ENCODE assay signal across 8 cellular contexts in genomic region chr1:55378582-55378981, GRCh38.
DNase-seq lines count a peak whose midpoint lies in the region; ATAC-seq and TF ChIP-seq lines count a peak whose summit lies in the region.

No MANE protein-coding gene starts in this region.

- ATAC-seq in GM21717 (IDR thresholded peaks at IDR 0.05; ENCODE audit: unreplicated experiment) (no peak), GM19328 (IDR thresholded peaks at IDR 0.05; ENCODE audit: unreplicated experiment) (no peak)

- peak; percentile 71 for TF ChIP-seq CTCF in fibroblast of villous mesenchyme (IDR thresholded peaks at IDR 0.05; ENCODE audit: insufficient read depth, low read depth, low read length)

- DNase-seq in COLO668 (lab: John Stamatoyannopoulos, UW; ENCODE audit: unreplicated experiment) (peak; percentile 44), H4 (ENCODE audit: low spot score) (peak; percentile 75), SK-MEL-5 (ENCODE audit: low read depth, low spot score) (peak; percentile 50), fibroblast of villous mesenchyme (ENCODE audit: low read depth) (peak; percentile 34), 8988T (no peak)
- peak; percentile 53 for DNase-seq in stimulated activated CD8-positive, alpha-beta memory T cell treated with anti-CD3 and anti-CD28 coated beads, Interleukin-4, amount 100 ng/mL, for 48 hours

- H3K4me3 ChIP-seq in fibroblast of villous mesenchyme (ENCODE audit: low read depth, low read length) = no peak overlapping the region

- in situ Hi-C loops in SK-MEL-5 (cut with HindIII; ENCODE audit: low pct_unique_long_range_greater_than_20kb, low sequenced_read_pairs) = no loop called here
